ENCODE assay signal across 11 cellular contexts in the genomic region with DNA sequence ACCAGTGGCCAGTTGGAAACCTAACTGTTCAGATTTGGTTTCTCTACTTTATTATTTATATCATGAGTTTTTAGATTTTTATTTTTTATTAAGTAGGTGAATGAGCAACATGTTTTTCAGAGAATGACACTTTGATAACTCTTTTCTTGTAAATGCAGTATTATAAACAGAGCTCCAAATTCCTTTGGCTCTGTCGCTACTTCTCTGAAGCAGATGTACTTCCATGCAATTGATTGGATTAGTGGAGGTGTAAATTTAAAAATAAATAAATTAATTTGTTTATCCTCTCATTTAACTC. TPM values are rescaled to one million over a fixed set of nuclear protein-coding genes. Genes with fewer than 3 reads are reported as not detected.
A peak's percentile ranks its signal among the peaks of the same experiment; 100 is the strongest.
DNase-seq lines count a peak whose midpoint lies in the region; ATAC-seq and TF ChIP-seq lines count a peak whose summit lies in the region.
"Had no signal": no experiment of that assay in that cellular context is flagged by ENCODE, and none has a peak within 500 bp of the region (broad histone marks: within the 10 kb centered on the region; RNA-seq: fewer than 3 reads in every experiment).

No MANE protein-coding gene starts in this region.

- H3K27me3 Mint-ChIP-seq in CD8-positive, alpha-beta T cell (ENCODE audit: low read depth): peaks cover 11% of the 10 kb centered on the region
- no peaks in the 10 kb centered on the region for H3K27me3 Mint-ChIP-seq in glutamatergic neuron (ENCODE audit: unreplicated experiment)

- H3K27ac ChIP-seq in CD8-positive, alpha-beta T cell (ENCODE audit: low read depth, low read length): no peak overlapping the region
- H3K27ac ChIP-seq in right cardiac atrium (ENCODE audit: low read length): no peak overlapping the region
- H3K27ac ChIP-seq: Peyer's patch had no signal

- intact Hi-C loops in CD8-positive, alpha-beta T cell (cut with DNase I, micrococcal nuclease): loop anchor here (1.0 to 10.0 kb wide), 8 partner anchors 82 to 1779 kb away; no protein-coding TSS in a partner anchor
- intact Hi-C loops in right cardiac atrium (cut with DNase I): loop anchor here in 1 of 4 donors (10.0 kb wide), 1 partner anchor 72 kb away; no protein-coding TSS in a partner anchor

- no peak overlapping the region for H3K27ac Mint-ChIP-seq in CD8-positive, alpha-beta T cell
- H3K27ac Mint-ChIP-seq in glutamatergic neuron (ENCODE audit: unreplicated experiment): no peak overlapping the region

- H3K4me1 Mint-ChIP-seq in CD8-positive, alpha-beta T cell (ENCODE audit: low read depth): no peaks in the 10 kb centered on the region
- H3K4me1 Mint-ChIP-seq in glutamatergic neuron (ENCODE audit: low read depth, unreplicated experiment): no peaks in the 10 kb centered on the region

- DNase-seq in CD8-positive, alpha-beta T cell: no peak
- DNase-seq in glutamatergic neuron (no peak), right cardiac atrium (no peak)
- DNase-seq in activated naive CD4-positive, alpha-beta T cell treated with anti-CD3 and anti-CD28 coated beads, Interleukin-2, amount 50 U/mL, for 16 hours: no peak
- DNase-seq: activated CD4-positive, alpha-beta T cell treated with anti-CD3 and anti-CD28 coated beads, Interleukin-2, amount 50 U/mL, for 4 hours; activated T-cell treated with anti-CD3 and anti-CD28 coated beads, Interleukin-2, amount 50 U/mL, for 48 hours had no signal

- no peaks in the 10 kb centered on the region for H3K27me3 ChIP-seq in CD8-positive, alpha-beta T cell (ENCODE audit: insufficient read depth, low read length)
- H3K27me3 ChIP-seq in right cardiac atrium (ENCODE audit: control insufficient read depth, insufficient read depth): no peaks in the 10 kb centered on the region
- H3K27me3 ChIP-seq: Peyer's patch had no signal

- CTCF ChIA-PET in CD8-positive, alpha-beta T cell (lab: Charles Lee): interaction anchor here (1.0 to 2.6 kb wide), 15 partner anchors 9 to 1242 kb away, joined by 3 to 11 read pairs (median 4); no protein-coding TSS in a partner anchor

- H3K36me3 ChIP-seq in CD8-positive, alpha-beta T cell (ENCODE audit: insufficient read depth, low read length): no peaks in the 10 kb centered on the region
- H3K36me3 ChIP-seq: Peyer's patch had no signal

- 97% methylated on average over 1 of the region's 1 CpG for WGBS in right cardiac atrium

- ATAC-seq in CD8-positive, alpha-beta T cell: no peak
- ATAC-seq in GM19452 (IDR thresholded peaks at IDR 0.05; ENCODE audit: unreplicated experiment) (peak; percentile 14), HG03521 (IDR thresholded peaks at IDR 0.05; ENCODE audit: unreplicated experiment) (peak; percentile 10), right cardiac atrium (no peak), HG03460 (IDR thresholded peaks at IDR 0.05; ENCODE audit: unreplicated experiment) (no peak), HG03095 (IDR thresholded peaks at IDR 0.05; ENCODE audit: unreplicated experiment) (no peak)

- POLR2A ChIA-PET in CD8-positive, alpha-beta T cell (lab: Charles Lee): no interaction called here

- H3K4me3 ChIP-seq in CD8-positive, alpha-beta T cell (ENCODE audit: low read depth, low read length): no peak overlapping the region
- H3K4me3 ChIP-seq in right cardiac atrium (ENCODE audit: low read length): no peak overlapping the region
- H3K4me3 ChIP-seq: Peyer's patch had no signal

- H3K4me3 Mint-ChIP-seq in CD8-positive, alpha-beta T cell: no peak overlapping the region
- H3K4me3 Mint-ChIP-seq in glutamatergic neuron (ENCODE audit: unreplicated experiment): no peak overlapping the region

- no peaks in the 10 kb centered on the region for H3K36me3 Mint-ChIP-seq in CD8-positive, alpha-beta T cell
- H3K36me3 Mint-ChIP-seq in glutamatergic neuron (ENCODE audit: unreplicated experiment): no peaks in the 10 kb centered on the region

- peak; percentile 20 for TF ChIP-seq CTCF in CD8-positive, alpha-beta T cell (IDR thresholded peaks at IDR 0.05)
- TF ChIP-seq CTCF in glutamatergic neuron (IDR thresholded peaks at IDR 0.05; ENCODE audit: partially characterized antibody, unreplicated experiment): peak; percentile 6

- H3K9me3 Mint-ChIP-seq in CD8-positive, alpha-beta T cell: no peaks in the 10 kb centered on the region
- H3K9me3 Mint-ChIP-seq in glutamatergic neuron (ENCODE audit: unreplicated experiment): no peaks in the 10 kb centered on the region

- H3K9me3 ChIP-seq in CD8-positive, alpha-beta T cell (ENCODE audit: low read length): no peaks in the 10 kb centered on the region
- no peaks in the 10 kb centered on the region for H3K9me3 ChIP-seq in right cardiac atrium (ENCODE audit: control insufficient read depth, low read length)
- H3K9me3 ChIP-seq: Peyer's patch had no signal

- no peaks in the 10 kb centered on the region for H3K4me1 ChIP-seq in CD8-positive, alpha-beta T cell (ENCODE audit: insufficient read depth, low read length)
- H3K4me1 ChIP-seq in right cardiac atrium (ENCODE audit: control insufficient read depth, insufficient read depth, low read length): no peaks in the 10 kb centered on the region
- H3K4me1 ChIP-seq: Peyer's patch had no signal

RNA-seq across cellular contexts. Expression of gene ICA1, which starts 34.3 kb away (rescaled TPM):
- total RNA-seq in CD8-positive, alpha-beta T cell: under 1 TPM in 1 of 2 experiments, not detected in 1; 0.87 TPM
- total RNA-seq in glutamatergic neuron (ENCODE audit: unreplicated experiment) (9.8 TPM), right cardiac atrium (10 to 100 TPM; 70.0 to 98.2 (median 73.7) TPM)
- polyA plus RNA-seq in right cardiac atrium: 36.8 TPM

Comparison
In these comparisons a context has a peak if more than half of its experiments do, and no peak if none do; other contexts are left out.
1. ATAC-seq: peak in GM19452 (single experiment) and HG03521 (single experiment); none in CD8-positive, alpha-beta T cell (single experiment), right cardiac atrium (0 of 2), HG03460 (single experiment) and HG03095 (single experiment).